ENCODE assay signal across 1 cellular context in the genomic region with DNA sequence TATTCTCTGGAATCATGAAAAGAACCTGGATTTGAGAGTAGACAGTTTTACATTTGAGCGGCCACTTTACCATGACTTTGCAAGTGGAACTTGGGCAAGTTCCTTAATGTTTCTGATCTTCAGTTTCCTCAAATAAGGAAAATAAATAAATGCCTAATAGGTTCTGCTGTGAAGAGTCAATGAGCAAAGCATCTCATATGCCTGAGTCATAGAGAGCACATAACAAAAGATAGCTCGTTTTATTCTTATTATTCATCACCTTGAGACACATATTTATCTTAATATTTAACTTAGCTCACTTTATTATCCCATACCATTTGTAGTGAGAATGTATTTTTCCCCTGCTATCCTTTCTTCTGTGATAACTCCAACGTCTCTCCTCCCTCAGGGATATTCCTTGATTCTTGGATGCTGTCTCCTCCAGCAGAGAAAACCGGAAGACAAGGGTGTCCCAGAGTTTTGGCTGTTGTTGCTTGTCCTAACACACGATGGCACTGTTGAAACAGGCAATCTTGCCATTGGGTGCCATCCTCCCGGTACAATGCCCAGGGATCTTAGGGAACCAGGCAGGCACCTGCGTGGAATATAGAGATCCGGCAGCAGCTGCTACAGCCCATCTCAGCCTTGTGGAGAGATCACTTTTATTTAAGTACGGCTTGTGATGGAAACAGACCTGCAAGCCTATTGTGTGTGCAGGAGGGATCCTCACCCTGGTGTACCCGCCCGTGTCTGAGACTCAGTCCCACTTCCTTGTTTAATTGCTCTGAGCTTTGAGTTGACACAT.
TF ChIP-seq lines count a peak whose summit lies in the region.

No MANE protein-coding gene starts in this region.

TF ChIP-seq in H1, 55 proteins besides CTCF, POLR2A, EP300 and RAD21:
- no peak for TF ChIP-seq EGR1 (IDR thresholded peaks at IDR 0.05; ENCODE audit: borderline replicate concordance, low read depth, low read length)
- TF ChIP-seq POLR2AphosphoS5 (IDR thresholded peaks at IDR 0.05; ENCODE audit: low read depth, low read length): no peak
- TF ChIP-seq BCL11A (IDR thresholded peaks at IDR 0.05; ENCODE audit: low read depth in 2 of 2, low read length in 2 of 2): no peak
- no peak for TF ChIP-seq TAF7 (optimal IDR thresholded peaks at IDR 0.05; ENCODE audit: borderline replicate concordance, low read depth, low read length)
- no peak for TF ChIP-seq ZNF274 (IDR thresholded peaks at IDR 0.05; ENCODE audit: borderline replicate concordance, extremely low read depth, low read length)
- no peak for TF ChIP-seq EZH2 (IDR thresholded peaks at IDR 0.05; ENCODE audit: low read depth, low read length, severe bottlenecking)
- no peak for TF ChIP-seq CBX8 (IDR thresholded peaks at IDR 0.05; ENCODE audit: borderline replicate concordance, low read depth, low read length)
- TF ChIP-seq YY1 (IDR thresholded peaks at IDR 0.05; ENCODE audit: low read depth, low read length): peak; percentile 73
TF ChIP-seq in H1: peak in this region for 1.
